ENCODE assay signal across 8 cellular contexts in genomic region chr3:143831208-143831607, GRCh38. TPM values are rescaled to one million over a fixed set of nuclear protein-coding genes. Genes with fewer than 3 reads are reported as not detected.
DNase-seq lines count a peak whose midpoint lies in the region; ATAC-seq and TF ChIP-seq lines count a peak whose summit lies in the region.

No MANE protein-coding gene starts in this region.

- H3K9me2 ChIP-seq in GM23338 (ENCODE audit: insufficient read depth): no peaks in the 10 kb centered on the region

- DNase-seq in AG08395 (ENCODE audit: low spot score) (peak; percentile 56), HT1080 (ENCODE audit: low read depth) (peak; percentile 73), fibroblast of lung (ENCODE audit: low read depth in 2 of 2) (peak; percentile 60 to 71), NCI-H1105 treated with DMSO at 0.1 percent for 48 hours (lab: John Stamatoyannopoulos, UW) (no peak), GM23338 (ENCODE audit: low spot score) (no peak), HEK293T (ENCODE audit: extremely low spot score) (no peak)

- POLR2A ChIA-PET in HEK293T (lab: Yijun Ruan, JAX): no interaction called here

- no peak overlapping the region for H3K4me3 Mint-ChIP-seq in GM23338

- peaks cover 2% of the 10 kb centered on the region for H3K4me1 ChIP-seq in fibroblast of lung (ENCODE audit: control insufficient read depth, extremely low read depth, insufficient read depth, low read length)
- no peaks in the 10 kb centered on the region for H3K4me1 ChIP-seq in GM23338 (ENCODE audit: insufficient read depth)

- H3K27ac ChIP-seq in fibroblast of lung (ENCODE audit: insufficient read depth, low read length): peak overlapping the region; percentile 75
- H3K27ac ChIP-seq in GM23338 (ENCODE audit: low read depth): no peak overlapping the region

- H2AFZ ChIP-seq in fibroblast of lung (ENCODE audit: low read length) (no peak overlapping the region), GM23338 (no peak overlapping the region)

- ATAC-seq in GM19397 (IDR thresholded peaks at IDR 0.05; ENCODE audit: unreplicated experiment) (peak; percentile 32), GM19035 (IDR thresholded peaks at IDR 0.05; ENCODE audit: unreplicated experiment) (no peak), GM23338 (no peak)

- H4K20me1 ChIP-seq in fibroblast of lung (ENCODE audit: control insufficient read depth, extremely low read depth, insufficient read depth, low read length) (no peaks in the 10 kb centered on the region), GM23338 (replicated peaks; ENCODE audit: insufficient read depth) (no peaks in the 10 kb centered on the region)

- H3K4me3 ChIP-seq in fibroblast of lung (replicated peaks in 1 of 4; ENCODE audit: control extremely low read depth in 1 of 4, insufficient read depth in 1 of 4, low read depth in 3 of 4, low read length in 4 of 4) (peak overlapping the region in 2 of 4 experiments; percentile 14 to 19), GM23338 (no peak overlapping the region)

- CTCF ChIA-PET in HEK293T (lab: Yijun Ruan, JAX): no interaction called here

- H3K4me1 Mint-ChIP-seq in GM23338: peaks cover 3% of the 10 kb centered on the region; the same call in 1 of the 3 replicates

- no peaks in the 10 kb centered on the region for H3K9me3 ChIP-seq in fibroblast of lung (ENCODE audit: control insufficient read depth, insufficient read depth, low read depth, low read length)

- TF ChIP-seq CTCF in fibroblast of lung (conservative IDR thresholded peaks at IDR 0.05 in 1 of 2, IDR thresholded peaks at IDR 0.05 in 1 of 2; ENCODE audit: low read depth in 1 of 2, low read length in 2 of 2): no peak
- TF ChIP-seq CTCF in GM23338 (conservative IDR thresholded peaks at IDR 0.05; ENCODE audit: low read depth in 2 of 2): no peak

- no peaks in the 10 kb centered on the region for H3K36me3 Mint-ChIP-seq in GM23338 (ENCODE audit: low read depth)

- no peak overlapping the region for H3K27ac Mint-ChIP-seq in GM23338

- H3K79me2 ChIP-seq in fibroblast of lung (ENCODE audit: control insufficient read depth, insufficient read depth, low read length): no peaks in the 10 kb centered on the region
- H3K79me2 ChIP-seq in GM23338 (replicated peaks; ENCODE audit: insufficient read depth): no peaks in the 10 kb centered on the region

- H3K4me2 ChIP-seq in fibroblast of lung (ENCODE audit: extremely low read depth, insufficient read depth, low read length) (peak overlapping the region; percentile 78), GM23338 (no peak overlapping the region)

- peak overlapping the region; percentile 6 for H3K9ac ChIP-seq in fibroblast of lung (ENCODE audit: insufficient read depth, low read length)

- H3K27me3 Mint-ChIP-seq in GM23338 (ENCODE audit: insufficient read depth, low read depth, poor library complexity): peaks cover 2% of the 10 kb centered on the region

- no peaks in the 10 kb centered on the region for H3K9me3 Mint-ChIP-seq in GM23338

- H3K36me3 ChIP-seq in fibroblast of lung (ENCODE audit: control insufficient read depth, insufficient read depth, low read length): no peaks in the 10 kb centered on the region
- no peaks in the 10 kb centered on the region for H3K36me3 ChIP-seq in GM23338 (ENCODE audit: insufficient read depth)

- H3F3A ChIP-seq in GM23338 (replicated peaks; ENCODE audit: low read depth): no peaks in the 10 kb centered on the region

- no peaks in the 10 kb centered on the region for H3K27me3 ChIP-seq in fibroblast of lung (ENCODE audit: control insufficient read depth, insufficient read depth, low read length)
- H3K27me3 ChIP-seq in GM23338 (ENCODE audit: insufficient read depth): no peaks in the 10 kb centered on the region

TF ChIP-seq in GM23338, 12 proteins besides CTCF, POLR2A, EP300 and RAD21 (continues in another document):
- TF ChIP-seq JUNB (IDR thresholded peaks at IDR 0.05; ENCODE audit: unreplicated experiment): no peak
- no peak for TF ChIP-seq ETS1 (IDR thresholded peaks at IDR 0.05)
- no peak for TF ChIP-seq STAT1 (IDR thresholded peaks at IDR 0.05; ENCODE audit: unreplicated experiment)
- no peak for TF ChIP-seq EZH2phosphoT487 (IDR thresholded peaks at IDR 0.05; ENCODE audit: unreplicated experiment)
- TF ChIP-seq, protein P1, sequence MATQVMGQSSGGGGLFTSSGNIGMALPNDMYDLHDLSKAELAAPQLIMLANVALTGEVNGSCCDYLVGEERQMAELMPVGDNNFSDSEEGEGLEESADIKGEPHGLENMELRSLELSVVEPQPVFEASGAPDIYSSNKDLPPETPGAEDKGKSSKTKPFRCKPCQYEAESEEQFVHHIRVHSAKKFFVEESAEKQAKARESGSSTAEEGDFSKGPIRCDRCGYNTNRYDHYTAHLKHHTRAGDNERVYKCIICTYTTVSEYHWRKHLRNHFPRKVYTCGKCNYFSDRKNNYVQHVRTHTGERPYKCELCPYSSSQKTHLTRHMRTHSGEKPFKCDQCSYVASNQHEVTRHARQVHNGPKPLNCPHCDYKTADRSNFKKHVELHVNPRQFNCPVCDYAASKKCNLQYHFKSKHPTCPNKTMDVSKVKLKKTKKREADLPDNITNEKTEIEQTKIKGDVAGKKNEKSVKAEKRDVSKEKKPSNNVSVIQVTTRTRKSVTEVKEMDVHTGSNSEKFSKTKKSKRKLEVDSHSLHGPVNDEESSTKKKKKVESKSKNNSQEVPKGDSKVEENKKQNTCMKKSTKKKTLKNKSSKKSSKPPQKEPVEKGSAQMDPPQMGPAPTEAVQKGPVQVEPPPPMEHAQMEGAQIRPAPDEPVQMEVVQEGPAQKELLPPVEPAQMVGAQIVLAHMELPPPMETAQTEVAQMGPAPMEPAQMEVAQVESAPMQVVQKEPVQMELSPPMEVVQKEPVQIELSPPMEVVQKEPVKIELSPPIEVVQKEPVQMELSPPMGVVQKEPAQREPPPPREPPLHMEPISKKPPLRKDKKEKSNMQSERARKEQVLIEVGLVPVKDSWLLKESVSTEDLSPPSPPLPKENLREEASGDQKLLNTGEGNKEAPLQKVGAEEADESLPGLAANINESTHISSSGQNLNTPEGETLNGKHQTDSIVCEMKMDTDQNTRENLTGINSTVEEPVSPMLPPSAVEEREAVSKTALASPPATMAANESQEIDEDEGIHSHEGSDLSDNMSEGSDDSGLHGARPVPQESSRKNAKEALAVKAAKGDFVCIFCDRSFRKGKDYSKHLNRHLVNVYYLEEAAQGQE (IDR thresholded peaks at IDR 0.05; ENCODE audit: unreplicated experiment): no peak

TF ChIP-seq in HEK293T, 16 proteins besides CTCF, POLR2A, EP300 and RAD21:
- TF ChIP-seq ELF4 (IDR thresholded peaks at IDR 0.05) (no peak), SUZ12 (IDR thresholded peaks at IDR 0.05) (no peak)

RNA-seq across cellular contexts. Expression of gene SLC9A9, which starts 17.1 kb away (rescaled TPM):
- 1.5 and 2.8 TPM in 2 replicates for total RNA-seq in HT1080 (2014; rRNA removed; shearing (Covaris generic))
- polyA plus RNA-seq in HT1080 (2015; cell fraction: cytosol; rRNA removed): 1.8 and 1.9 TPM in 2 replicates
- 1.7 and 3.0 TPM in 2 replicates for polyA plus RNA-seq in HT1080 (2015; cell fraction: nucleus; rRNA removed)
- 33.9 and 74.0 TPM in 2 replicates for total RNA-seq in fibroblast of lung
- polyA plus RNA-seq in fibroblast of lung (14.3 and 17.1 TPM in 2 replicates), GM23338 (2016; fragmentation: Nextera tagmentation; extraction: Ambion mirVana) (0.66 and 1.3 TPM in 2 replicates)
- 11.4 and 12.8 TPM in 2 replicates for polyA plus RNA-seq in fibroblast of lung (2012)
- 16.8 and 28.5 TPM in 2 replicates for polyA minus RNA-seq in fibroblast of lung (ENCODE audit: low replicate concordance)
- 0.93 and 1.6 TPM in 2 replicates for total RNA-seq in GM23338 (2014; rRNA removed; shearing (Covaris generic))

Comparison
In these comparisons a context has a peak if more than half of its experiments do, and no peak if none do; other contexts are left out.
1. DNase-seq: peak in AG08395 (single experiment), HT1080 (single experiment) and fibroblast of lung (2 of 2); none in NCI-H1105 treated with DMSO at 0.1 percent for 48 hours (single experiment), GM23338 (single experiment) and HEK293T (single experiment).